17 cellular contexts compared by ENCODE assay signal in genomic region chr13:111468037-111468959, GRCh38.
DNase-seq lines count a peak whose midpoint lies in the region; ATAC-seq and TF ChIP-seq lines count a peak whose summit lies in the region.
"Had no signal": no experiment of that assay in that cellular context is flagged by ENCODE, and none has a peak within 500 bp of the region (broad histone marks: within the 10 kb centered on the region; RNA-seq: fewer than 3 reads in every experiment).

No MANE protein-coding gene starts in this region.

- 82 to 89% methylated on average over 22 to 23 of the region's 23 CpGs for WGBS in testis, 2 donors

- no peaks in the 10 kb centered on the region for H3K36me3 Mint-ChIP-seq in natural killer cell treated with Interleukin-12 subunit alpha and Interleukin-12 subunit beta and Interleukin-15 and Interleukin-18, amount 100 ng/mL, for 72 hours
- H3K36me3 Mint-ChIP-seq in natural killer cell, result no peaks in the 10 kb centered on the region
- H3K36me3 Mint-ChIP-seq: CD8-positive, alpha-beta T cell had no signal

- intact Hi-C loops in natural killer cell (cut with micrococcal nuclease), result no loop called here
- intact Hi-C loops in testis (cut with DNase I; ENCODE audit: low total_unique reads), result no loop called here
- intact Hi-C loops in left ventricle myocardium inferior (cut with micrococcal nuclease), result no loop called here

- no peaks in the 10 kb centered on the region for H3K9me3 ChIP-seq in osteoblast (ENCODE audit: low read depth, low read length)
- no peaks in the 10 kb centered on the region for H3K9me3 ChIP-seq in testis
- H3K9me3 ChIP-seq in left ventricle myocardium inferior (replicated peaks), result peaks cover 10% of the 10 kb centered on the region

- H3K4me1 ChIP-seq in osteoblast (ENCODE audit: insufficient read depth, low read length) (no peaks in the 10 kb centered on the region), testis (no peaks in the 10 kb centered on the region), left ventricle myocardium inferior (no peaks in the 10 kb centered on the region)

- TF ChIP-seq CTCF in natural killer cell (IDR thresholded peaks at IDR 0.05) (no peak), osteoblast (IDR thresholded peaks at IDR 0.05; ENCODE audit: extremely low read depth, low read depth, low read length) (no peak), testis (IDR thresholded peaks at IDR 0.05) (no peak), left ventricle myocardium inferior (IDR thresholded peaks at IDR 0.05; ENCODE audit: borderline replicate concordance) (no peak)

- H3K79me2 ChIP-seq in osteoblast (ENCODE audit: insufficient read depth, low read length), result no peaks in the 10 kb centered on the region

- no peaks in the 10 kb centered on the region for H3K4me1 Mint-ChIP-seq in natural killer cell treated with Interleukin-12 subunit alpha and Interleukin-12 subunit beta and Interleukin-15 and Interleukin-18, amount 100 ng/mL, for 72 hours (ENCODE audit: low read depth in 2 of 2)
- H3K4me1 Mint-ChIP-seq in natural killer cell, result no peaks in the 10 kb centered on the region
- H3K4me1 Mint-ChIP-seq: B cell had no signal

- H3K27ac ChIP-seq in osteoblast (ENCODE audit: low read depth, low read length) (no peak overlapping the region), testis (no peak overlapping the region), left ventricle myocardium inferior (replicated peaks) (no peak overlapping the region)
- H3K27ac ChIP-seq: BLaER1 treated with 17β-estradiol and CSF1 and Interleukin-3, amounts not matched to agents 10 nM and 100 nM; GM23248 had no signal

- DNase-seq in natural killer cell treated with Interleukin-12 subunit alpha and Interleukin-12 subunit beta and Interleukin-15 and Interleukin-18, amount 100 ng/mL, for 72 hours (ENCODE audit: low spot score), result no peak
- DNase-seq in natural killer cell, result no peak
- DNase-seq in osteoblast (ENCODE audit: insufficient read length, low spot score, missing footprints), result peak; percentile 54
- DNase-seq in testis, result peak; percentile 6
- DNase-seq in left ventricle myocardium inferior, result no peak
- DNase-seq in activated T-cell treated with anti-CD3 and anti-CD28 coated beads, Interleukin-2, amount 50 U/mL, for 1 hour, result no peak
- DNase-seq: Calu3, DND-41, EL, GM23248, HCEC 1CT, HFFc6, IMR-90 had no signal

- H3K27me3 ChIP-seq in osteoblast (ENCODE audit: insufficient read depth, low read length), result no peaks in the 10 kb centered on the region
- no peaks in the 10 kb centered on the region for H3K27me3 ChIP-seq in testis
- peaks cover 93% of the 10 kb centered on the region for H3K27me3 ChIP-seq in left ventricle myocardium inferior (ENCODE audit: low read depth)

- H3K4me3 ChIP-seq in osteoblast (ENCODE audit: insufficient read depth, low read length), result no peak overlapping the region
- no peak overlapping the region for H3K4me3 ChIP-seq in testis
- H3K4me3 ChIP-seq in left ventricle myocardium inferior, result no peak overlapping the region
- H3K4me3 ChIP-seq: BLaER1 treated with 17β-estradiol and CSF1 and Interleukin-3, amounts not matched to agents 10 nM and 100 nM; GM23248 had no signal

- H3K4me2 ChIP-seq in osteoblast (ENCODE audit: insufficient read depth, low read length), result no peak overlapping the region

- no peaks in the 10 kb centered on the region for H4K20me1 ChIP-seq in osteoblast (ENCODE audit: insufficient read depth, low read length)
- H4K20me1 ChIP-seq: BLaER1 treated with 17β-estradiol and CSF1 and Interleukin-3, amounts not matched to agents 10 nM and 100 nM had no signal

- peak; percentile 8 to 33 for ATAC-seq in natural killer cell treated with Interleukin-12 subunit alpha and Interleukin-12 subunit beta and Interleukin-15 and Interleukin-18, amount 100 ng/mL, for 72 hours
- ATAC-seq in natural killer cell (no peak), HG02678 (IDR thresholded peaks at IDR 0.05; ENCODE audit: unreplicated experiment) (no peak)
- ATAC-seq: CD8-positive, alpha-beta T cell had no signal

- no peak for TF ChIP-seq POLR2A in testis (IDR thresholded peaks at IDR 0.05)

- no peak overlapping the region for H3K27ac Mint-ChIP-seq in natural killer cell treated with Interleukin-12 subunit alpha and Interleukin-12 subunit beta and Interleukin-15 and Interleukin-18, amount 100 ng/mL, for 72 hours
- no peak overlapping the region for H3K27ac Mint-ChIP-seq in natural killer cell
- H3K27ac Mint-ChIP-seq: B cell; CD8-positive, alpha-beta T cell; HFFc6 had no signal

- peaks cover 21 to 32% of the 10 kb centered on the region in 2 donors for H3K27me3 Mint-ChIP-seq in natural killer cell treated with Interleukin-12 subunit alpha and Interleukin-12 subunit beta and Interleukin-15 and Interleukin-18, amount 100 ng/mL, for 72 hours
- peaks cover 6 to 24% of the 10 kb centered on the region in 2 donors for H3K27me3 Mint-ChIP-seq in natural killer cell (ENCODE audit: low read depth in 2 of 2)

- H3K9me3 Mint-ChIP-seq in natural killer cell treated with Interleukin-12 subunit alpha and Interleukin-12 subunit beta and Interleukin-15 and Interleukin-18, amount 100 ng/mL, for 72 hours, result no peaks in the 10 kb centered on the region
- no peaks in the 10 kb centered on the region for H3K9me3 Mint-ChIP-seq in natural killer cell
- H3K9me3 Mint-ChIP-seq: CD8-positive, alpha-beta T cell; HFFc6 had no signal

- no peak overlapping the region for H2AFZ ChIP-seq in osteoblast (ENCODE audit: low read length)
- H2AFZ ChIP-seq: GM23248 had no signal

- H3K36me3 ChIP-seq in osteoblast (ENCODE audit: insufficient read depth, low read length) (no peaks in the 10 kb centered on the region), testis (ENCODE audit: low read depth, missing control alignments) (no peaks in the 10 kb centered on the region), left ventricle myocardium inferior (no peaks in the 10 kb centered on the region)
- H3K36me3 ChIP-seq: BLaER1 treated with 17β-estradiol and CSF1 and Interleukin-3, amounts not matched to agents 10 nM and 100 nM had no signal

- H3K4me3 Mint-ChIP-seq in natural killer cell treated with Interleukin-12 subunit alpha and Interleukin-12 subunit beta and Interleukin-15 and Interleukin-18, amount 100 ng/mL, for 72 hours, result no peak overlapping the region
- no peak overlapping the region for H3K4me3 Mint-ChIP-seq in natural killer cell
- H3K4me3 Mint-ChIP-seq: B cell; CD8-positive, alpha-beta T cell; HFFc6 had no signal

Comparison
In these comparisons a context has a peak if more than half of its experiments do, and no peak if none do; other contexts are left out.
1. ATAC-seq: peak in natural killer cell treated with Interleukin-12 subunit alpha and Interleukin-12 subunit beta and Interleukin-15 and Interleukin-18, amount 100 ng/mL, for 72 hours (2 of 2); none in natural killer cell (0 of 3) and HG02678 (single experiment).
2. DNase-seq: peak in osteoblast (single experiment) and testis (single experiment); none in natural killer cell treated with Interleukin-12 subunit alpha and Interleukin-12 subunit beta and Interleukin-15 and Interleukin-18, amount 100 ng/mL, for 72 hours (single experiment), natural killer cell (single experiment), left ventricle myocardium inferior (single experiment) and activated T-cell treated with anti-CD3 and anti-CD28 coated beads, Interleukin-2, amount 50 U/mL, for 1 hour (single experiment).